In genomic region chr2:120852200-120852815, GRCh38 we compare ENCODE assay signal across 15 cellular contexts.
"Had no signal": no experiment of that assay in that cellular context is flagged by ENCODE, and none has a peak within 500 bp of the region (broad histone marks: within the 10 kb centered on the region; RNA-seq: fewer than 3 reads in every experiment).

No MANE protein-coding gene starts in this region.

- H3K27me3 ChIP-seq: cardiac muscle cell, right atrium auricular region had no signal

- H3K27ac ChIP-seq: cardiac muscle cell, coronary artery, parathyroid adenoma, right atrium auricular region had no signal

- H3K9ac ChIP-seq: parathyroid adenoma had no signal

- H3K36me3 ChIP-seq: cardiac muscle cell, right atrium auricular region had no signal

- H3K4me1 ChIP-seq: parathyroid adenoma had no signal

- ATAC-seq: activated naive CD4-positive, alpha-beta T cell treated with anti-CD3 and anti-CD28 coated beads, Interleukin-2, amount 50 U/mL, for 72 hours; left colon; stimulated activated naive B cell treated with anti-CD40 and anti-IgM and Interleukin-4, amounts not matched to agents 10 μg/mL and 1 μg/mL and 100 μg/mL, for 72 hours; T-helper 17 cell had no signal

- FAIRE-seq: TTC549 had no signal

- DNase-seq: activated CD4-positive, CD25-positive, alpha-beta regulatory T cell; effector CD4-positive, alpha-beta T cell; foreskin melanocyte; left colon; stimulated activated CD4-positive, alpha-beta T cell treated with anti-CD3 and anti-CD28 coated beads, Interleukin-2, amount 100 ng/mL, for 24 hours; stimulated activated naive B cell treated with anti-CD40 and anti-IgM and Interleukin-4, amounts not matched to agents 10 μg/mL and 1 μg/mL and 100 μg/mL, for 72 hours; substantia nigra; T-helper 17 cell; trophoblast cell had no signal

- H3K79me2 ChIP-seq: parathyroid adenoma had no signal

- H3K4me3 ChIP-seq: cardiac muscle cell, coronary artery, right atrium auricular region had no signal

- H2AFZ ChIP-seq: parathyroid adenoma had no signal
